ENCODE assay signal across 1 cellular context in genomic region chr1:36269408-36269838, GRCh38.
TF ChIP-seq lines count a peak whose summit lies in the region.

No MANE protein-coding gene starts in this region.

TF ChIP-seq in HepG2, 621 proteins besides CTCF, POLR2A, EP300 and RAD21 (continued from another document and continues in another):
- TF ChIP-seq, protein P1, sequence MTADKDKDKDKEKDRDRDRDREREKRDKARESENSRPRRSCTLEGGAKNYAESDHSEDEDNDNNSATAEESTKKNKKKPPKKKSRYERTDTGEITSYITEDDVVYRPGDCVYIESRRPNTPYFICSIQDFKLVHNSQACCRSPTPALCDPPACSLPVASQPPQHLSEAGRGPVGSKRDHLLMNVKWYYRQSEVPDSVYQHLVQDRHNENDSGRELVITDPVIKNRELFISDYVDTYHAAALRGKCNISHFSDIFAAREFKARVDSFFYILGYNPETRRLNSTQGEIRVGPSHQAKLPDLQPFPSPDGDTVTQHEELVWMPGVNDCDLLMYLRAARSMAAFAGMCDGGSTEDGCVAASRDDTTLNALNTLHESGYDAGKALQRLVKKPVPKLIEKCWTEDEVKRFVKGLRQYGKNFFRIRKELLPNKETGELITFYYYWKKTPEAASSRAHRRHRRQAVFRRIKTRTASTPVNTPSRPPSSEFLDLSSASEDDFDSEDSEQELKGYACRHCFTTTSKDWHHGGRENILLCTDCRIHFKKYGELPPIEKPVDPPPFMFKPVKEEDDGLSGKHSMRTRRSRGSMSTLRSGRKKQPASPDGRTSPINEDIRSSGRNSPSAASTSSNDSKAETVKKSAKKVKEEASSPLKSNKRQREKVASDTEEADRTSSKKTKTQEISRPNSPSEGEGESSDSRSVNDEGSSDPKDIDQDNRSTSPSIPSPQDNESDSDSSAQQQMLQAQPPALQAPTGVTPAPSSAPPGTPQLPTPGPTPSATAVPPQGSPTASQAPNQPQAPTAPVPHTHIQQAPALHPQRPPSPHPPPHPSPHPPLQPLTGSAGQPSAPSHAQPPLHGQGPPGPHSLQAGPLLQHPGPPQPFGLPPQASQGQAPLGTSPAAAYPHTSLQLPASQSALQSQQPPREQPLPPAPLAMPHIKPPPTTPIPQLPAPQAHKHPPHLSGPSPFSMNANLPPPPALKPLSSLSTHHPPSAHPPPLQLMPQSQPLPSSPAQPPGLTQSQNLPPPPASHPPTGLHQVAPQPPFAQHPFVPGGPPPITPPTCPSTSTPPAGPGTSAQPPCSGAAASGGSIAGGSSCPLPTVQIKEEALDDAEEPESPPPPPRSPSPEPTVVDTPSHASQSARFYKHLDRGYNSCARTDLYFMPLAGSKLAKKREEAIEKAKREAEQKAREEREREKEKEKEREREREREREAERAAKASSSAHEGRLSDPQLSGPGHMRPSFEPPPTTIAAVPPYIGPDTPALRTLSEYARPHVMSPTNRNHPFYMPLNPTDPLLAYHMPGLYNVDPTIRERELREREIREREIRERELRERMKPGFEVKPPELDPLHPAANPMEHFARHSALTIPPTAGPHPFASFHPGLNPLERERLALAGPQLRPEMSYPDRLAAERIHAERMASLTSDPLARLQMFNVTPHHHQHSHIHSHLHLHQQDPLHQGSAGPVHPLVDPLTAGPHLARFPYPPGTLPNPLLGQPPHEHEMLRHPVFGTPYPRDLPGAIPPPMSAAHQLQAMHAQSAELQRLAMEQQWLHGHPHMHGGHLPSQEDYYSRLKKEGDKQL (CRISPR knock-in tag; IDR thresholded peaks at IDR 0.05; ENCODE audit: low read depth), result peak; percentile 86
- no peak for TF ChIP-seq ZNF296 (CRISPR knock-in tag; conservative IDR thresholded peaks at IDR 0.05)
- TF ChIP-seq ZMYM4 (CRISPR knock-in tag; IDR thresholded peaks at IDR 0.05), result peak; percentile 56
- no peak for TF ChIP-seq ZNF34 (CRISPR knock-in tag; IDR thresholded peaks at IDR 0.05; ENCODE audit: borderline replicate concordance)
- no peak for TF ChIP-seq ZNF780A (CRISPR knock-in tag; IDR thresholded peaks at IDR 0.05)
- TF ChIP-seq ZNF142 (CRISPR knock-in tag; IDR thresholded peaks at IDR 0.05), result 0 out of 2 replicates have a peak, but pooled peaks have one; percentile 19
- TF ChIP-seq ZNF781 (CRISPR knock-in tag; IDR thresholded peaks at IDR 0.05; ENCODE audit: borderline replicate concordance, not compliant biosample characterization), result no peak
- no peak for TF ChIP-seq ZNF276 (CRISPR knock-in tag; IDR thresholded peaks at IDR 0.05; ENCODE audit: low read depth)
- no peak for TF ChIP-seq NFE2L2 (IDR thresholded peaks at IDR 0.05; ENCODE audit: low read length)
- TF ChIP-seq ZNF883 (CRISPR knock-in tag; IDR thresholded peaks at IDR 0.05; ENCODE audit: not compliant biosample characterization), result no peak
- TF ChIP-seq ZNF30 (CRISPR knock-in tag; IDR thresholded peaks at IDR 0.05), result no peak
- no peak for TF ChIP-seq PHF8 (CRISPR knock-in tag; IDR thresholded peaks at IDR 0.05)
- TF ChIP-seq NKX3-1 (CRISPR knock-in tag; IDR thresholded peaks at IDR 0.05), result 0 out of 2 replicates have a peak, but pooled peaks have one; percentile 42
- no peak for TF ChIP-seq MTA3 (CRISPR knock-in tag; IDR thresholded peaks at IDR 0.05)
- no peak for TF ChIP-seq SIN3B (IDR thresholded peaks at IDR 0.05; ENCODE audit: low read length)
- no peak for TF ChIP-seq ZNF7 (CRISPR knock-in tag; IDR thresholded peaks at IDR 0.05)
- TF ChIP-seq, protein P2, sequence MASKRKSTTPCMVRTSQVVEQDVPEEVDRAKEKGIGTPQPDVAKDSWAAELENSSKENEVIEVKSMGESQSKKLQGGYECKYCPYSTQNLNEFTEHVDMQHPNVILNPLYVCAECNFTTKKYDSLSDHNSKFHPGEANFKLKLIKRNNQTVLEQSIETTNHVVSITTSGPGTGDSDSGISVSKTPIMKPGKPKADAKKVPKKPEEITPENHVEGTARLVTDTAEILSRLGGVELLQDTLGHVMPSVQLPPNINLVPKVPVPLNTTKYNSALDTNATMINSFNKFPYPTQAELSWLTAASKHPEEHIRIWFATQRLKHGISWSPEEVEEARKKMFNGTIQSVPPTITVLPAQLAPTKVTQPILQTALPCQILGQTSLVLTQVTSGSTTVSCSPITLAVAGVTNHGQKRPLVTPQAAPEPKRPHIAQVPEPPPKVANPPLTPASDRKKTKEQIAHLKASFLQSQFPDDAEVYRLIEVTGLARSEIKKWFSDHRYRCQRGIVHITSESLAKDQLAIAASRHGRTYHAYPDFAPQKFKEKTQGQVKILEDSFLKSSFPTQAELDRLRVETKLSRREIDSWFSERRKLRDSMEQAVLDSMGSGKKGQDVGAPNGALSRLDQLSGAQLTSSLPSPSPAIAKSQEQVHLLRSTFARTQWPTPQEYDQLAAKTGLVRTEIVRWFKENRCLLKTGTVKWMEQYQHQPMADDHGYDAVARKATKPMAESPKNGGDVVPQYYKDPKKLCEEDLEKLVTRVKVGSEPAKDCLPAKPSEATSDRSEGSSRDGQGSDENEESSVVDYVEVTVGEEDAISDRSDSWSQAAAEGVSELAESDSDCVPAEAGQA (IDR thresholded peaks at IDR 0.05; ENCODE audit: low read depth), result no peak
- TF ChIP-seq, protein P2 (CRISPR knock-in tag; IDR thresholded peaks at IDR 0.05; ENCODE audit: borderline replicate concordance), result no peak
- peak; percentile 55; the same call in 1 of the 2 replicates for TF ChIP-seq ZNF710 (CRISPR knock-in tag; IDR thresholded peaks at IDR 0.05; ENCODE audit: borderline replicate concordance)
- no peak for TF ChIP-seq ZNF501 (CRISPR knock-in tag; IDR thresholded peaks at IDR 0.05)
- no peak for TF ChIP-seq ATF5 (CRISPR knock-in tag; IDR thresholded peaks at IDR 0.05; ENCODE audit: low read depth)
- 0 out of 2 replicates have a peak, but pooled peaks have one; percentile 52 for TF ChIP-seq MIER2 (CRISPR knock-in tag; IDR thresholded peaks at IDR 0.05)
- TF ChIP-seq SRSF9 (IDR thresholded peaks at IDR 0.05; ENCODE audit: borderline replicate concordance, insufficient read depth, low read depth, low read length, poor library complexity, severe bottlenecking), result no peak
- no peak for TF ChIP-seq JUN (CRISPR knock-in tag; IDR thresholded peaks at IDR 0.05)
- peak; percentile 76; the same call in 1 of the 2 replicates for TF ChIP-seq FOXK1 (CRISPR knock-in tag; IDR thresholded peaks at IDR 0.05; ENCODE audit: borderline replicate concordance, low read depth)
- TF ChIP-seq ZNF292 (CRISPR knock-in tag; IDR thresholded peaks at IDR 0.05; ENCODE audit: borderline replicate concordance, low read depth), result peak; percentile 74; the same call in 1 of the 2 replicates
- TF ChIP-seq LBX2 (CRISPR knock-in tag; IDR thresholded peaks at IDR 0.05; ENCODE audit: borderline replicate concordance), result no peak
- TF ChIP-seq ZNF605 (CRISPR knock-in tag; IDR thresholded peaks at IDR 0.05), result no peak
- TF ChIP-seq KDM3A (CRISPR knock-in tag; IDR thresholded peaks at IDR 0.05; ENCODE audit: low read depth), result peak; percentile 68; the same call in 1 of the 2 replicates
- no peak for TF ChIP-seq TBP (CRISPR knock-in tag; IDR thresholded peaks at IDR 0.05)
- TF ChIP-seq MIXL1 (CRISPR knock-in tag; IDR thresholded peaks at IDR 0.05), result peak; percentile 95
- peak; percentile 65 for TF ChIP-seq SIX4 (CRISPR knock-in tag; IDR thresholded peaks at IDR 0.05)
- peak; percentile 65; the same call in 1 of the 2 replicates for TF ChIP-seq SSRP1 (CRISPR knock-in tag; IDR thresholded peaks at IDR 0.05)
- TF ChIP-seq, protein P3, sequence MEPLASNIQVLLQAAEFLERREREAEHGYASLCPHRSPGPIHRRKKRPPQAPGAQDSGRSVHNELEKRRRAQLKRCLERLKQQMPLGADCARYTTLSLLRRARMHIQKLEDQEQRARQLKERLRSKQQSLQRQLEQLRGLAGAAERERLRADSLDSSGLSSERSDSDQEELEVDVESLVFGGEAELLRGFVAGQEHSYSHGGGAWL (CRISPR knock-in tag; IDR thresholded peaks at IDR 0.05), result no peak
- no peak for TF ChIP-seq SRY (CRISPR knock-in tag; IDR thresholded peaks at IDR 0.05)
- no peak for TF ChIP-seq ZNF510 (CRISPR knock-in tag; IDR thresholded peaks at IDR 0.05; ENCODE audit: low read depth)
- no peak for TF ChIP-seq ARNT2 (CRISPR knock-in tag; IDR thresholded peaks at IDR 0.05; ENCODE audit: low read depth)
- TF ChIP-seq SAFB2 (CRISPR knock-in tag; IDR thresholded peaks at IDR 0.05; ENCODE audit: borderline replicate concordance, low read depth), result no peak
